ENCODE assay signal across 14 cellular contexts in the genomic region with DNA sequence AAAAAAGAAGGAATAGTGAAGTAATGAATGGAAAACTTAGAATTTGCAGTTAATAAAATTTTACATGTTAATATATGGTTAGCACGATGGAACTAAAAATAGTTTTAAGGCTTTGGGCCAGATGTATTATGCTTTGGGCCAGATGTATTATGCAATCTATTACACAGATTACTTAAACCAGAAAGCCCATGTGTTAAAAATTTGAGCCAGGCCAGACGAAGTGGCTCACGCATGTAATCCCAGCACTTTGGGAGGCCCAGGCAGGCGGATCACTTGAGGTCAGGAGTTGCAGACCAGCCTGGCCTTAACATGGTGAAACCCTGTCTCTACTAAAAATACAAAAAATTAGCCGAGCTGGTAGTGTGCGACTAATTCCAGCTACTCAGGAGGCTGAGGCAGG. TPM values are rescaled to one million over a fixed set of nuclear protein-coding genes. Genes with fewer than 3 reads are reported as not detected.
DNase-seq lines count a peak whose midpoint lies in the region; ATAC-seq and TF ChIP-seq lines count a peak whose summit lies in the region.
"Had no signal": no experiment of that assay in that cellular context is flagged by ENCODE, and none has a peak within 500 bp of the region (broad histone marks: within the 10 kb centered on the region; RNA-seq: fewer than 3 reads in every experiment).

No MANE protein-coding gene starts in this region.

- peaks cover 38% of the 10 kb centered on the region for H3K36me3 Mint-ChIP-seq in endodermal cell (ENCODE audit: low read depth)
- H3K36me3 Mint-ChIP-seq: activated naive CD4-positive, alpha-beta T cell treated with anti-CD3 and anti-CD28 coated beads, Interleukin-2, amount 10 ng/mL, durations not matched to agents 7 days and 5 days had no signal

- H3K36me3 ChIP-seq in ascending aorta (peaks cover 24 to 28% of the 10 kb centered on the region in 2 donors), stomach (peaks cover 0 to 53% (median 25%) of the 10 kb centered on the region in 4 donors), endodermal cell (ENCODE audit: control insufficient read depth, insufficient read depth, low read length) (peaks cover 46% of the 10 kb centered on the region)

- H3K27me3 Mint-ChIP-seq in endodermal cell (ENCODE audit: insufficient read depth), result no peaks in the 10 kb centered on the region
- H3K27me3 Mint-ChIP-seq: activated naive CD4-positive, alpha-beta T cell treated with anti-CD3 and anti-CD28 coated beads, Interleukin-2, amount 10 ng/mL, durations not matched to agents 7 days and 5 days; CD8-positive, alpha-beta memory T cell had no signal

- H3K4me1 ChIP-seq in ascending aorta (peaks cover 0 to 3% of the 10 kb centered on the region in 2 donors), stomach (peaks cover 0 to 14% (median 6%) of the 10 kb centered on the region in 4 donors), endodermal cell (ENCODE audit: control insufficient read depth, insufficient read depth, low read length) (no peaks in the 10 kb centered on the region)
- H3K4me1 ChIP-seq: neural progenitor cell had no signal

- DNase-seq in GM04503 (ENCODE audit: low read depth) (peak; percentile 71), ascending aorta (ENCODE audit: low spot score in 2 of 2) (peak in 1 of 2 donors; percentile 80), left ventricle myocardium superior (peak; percentile 62), stomach (no peak), endodermal cell (no peak), COR-L47 (lab: John Stamatoyannopoulos, UW) (no peak), NCI-H146 (lab: John Stamatoyannopoulos, UW) (no peak)
- DNase-seq: activated naive CD4-positive, alpha-beta T cell treated with anti-CD3 and anti-CD28 coated beads, Interleukin-2, amount 10 ng/mL, durations not matched to agents 7 days and 5 days; CD8-positive, alpha-beta memory T cell; cerebellar nuclear complex; kidney glomerular epithelial cell; NCI-H226 had no signal

- intact Hi-C loops in ascending aorta (cut with DNase I), result loop anchor here (5.0 kb wide), 1 partner anchor 39 kb away; no protein-coding TSS in a partner anchor
- intact Hi-C loops in left ventricle myocardium superior (cut with micrococcal nuclease), result no loop called here
- intact Hi-C loops in stomach (cut with DNase I; ENCODE audit: low total_unique reads), result no loop called here

- H3K27ac ChIP-seq in ascending aorta (peak overlapping the region; percentile 42 to 73), stomach (peak overlapping the region in 4 of 5 donors; percentile 24 to 86 (median 36)), endodermal cell (ENCODE audit: low read depth, low read length) (no peak overlapping the region)
- H3K27ac ChIP-seq: neural progenitor cell had no signal

- H3K27ac Mint-ChIP-seq in endodermal cell, result no peak overlapping the region
- H3K27ac Mint-ChIP-seq: activated naive CD4-positive, alpha-beta T cell treated with anti-CD3 and anti-CD28 coated beads, Interleukin-2, amount 10 ng/mL, durations not matched to agents 7 days and 5 days; CD8-positive, alpha-beta memory T cell; neural progenitor cell had no signal

- H3K27me3 ChIP-seq in ascending aorta (no peaks in the 10 kb centered on the region), stomach (no peaks in the 10 kb centered on the region), endodermal cell (ENCODE audit: control insufficient read depth, insufficient read depth, low read length, poor library complexity, severe bottlenecking) (no peaks in the 10 kb centered on the region)
- H3K27me3 ChIP-seq: neural progenitor cell had no signal

- ATAC-seq in left ventricle myocardium superior, result peak; percentile 93
- no peak for ATAC-seq in GM18519 (IDR thresholded peaks at IDR 0.05; ENCODE audit: low FRiP score, unreplicated experiment)

- H3K4me3 Mint-ChIP-seq in endodermal cell, result no peak overlapping the region
- H3K4me3 Mint-ChIP-seq: activated naive CD4-positive, alpha-beta T cell treated with anti-CD3 and anti-CD28 coated beads, Interleukin-2, amount 10 ng/mL, durations not matched to agents 7 days and 5 days; CD8-positive, alpha-beta memory T cell; neural progenitor cell had no signal

- H3K9ac ChIP-seq in endodermal cell (ENCODE audit: extremely low read depth, low read length, poor library complexity, severe bottlenecking), result no peak overlapping the region
- H3K9ac ChIP-seq: neural progenitor cell had no signal

- no peak for TF ChIP-seq POLR2A in stomach (IDR thresholded peaks at IDR 0.05)

- H3K4me3 ChIP-seq in ascending aorta (no peak overlapping the region), stomach (no peak overlapping the region), endodermal cell (ENCODE audit: low read length) (no peak overlapping the region)
- H3K4me3 ChIP-seq: neural progenitor cell had no signal

- WGBS in stomach, 5 donors, result 56 to 80% (median 69%) methylated on average over 6 of the region's 6 CpGs
- WGBS in endodermal cell (ENCODE audit: insufficient coverage in 1 of 2, insufficient read length in 1 of 2), 2 experiments, result 92 to 95% methylated on average over 5 to 6 of the region's 6 CpGs

- peak; percentile 45 for TF ChIP-seq EP300 in stomach (IDR thresholded peaks at IDR 0.05)

- H3K9me3 Mint-ChIP-seq in endodermal cell, result no peaks in the 10 kb centered on the region
- H3K9me3 Mint-ChIP-seq: activated naive CD4-positive, alpha-beta T cell treated with anti-CD3 and anti-CD28 coated beads, Interleukin-2, amount 10 ng/mL, durations not matched to agents 7 days and 5 days; CD8-positive, alpha-beta memory T cell; neural progenitor cell had no signal

- H3K9me3 ChIP-seq in ascending aorta, result no peaks in the 10 kb centered on the region
- no peaks in the 10 kb centered on the region for H3K9me3 ChIP-seq in stomach
- no peaks in the 10 kb centered on the region for H3K9me3 ChIP-seq in endodermal cell (ENCODE audit: control insufficient read depth, low read length)

- H3K4me1 Mint-ChIP-seq in endodermal cell, result no peaks in the 10 kb centered on the region
- H3K4me1 Mint-ChIP-seq: activated naive CD4-positive, alpha-beta T cell treated with anti-CD3 and anti-CD28 coated beads, Interleukin-2, amount 10 ng/mL, durations not matched to agents 7 days and 5 days; CD8-positive, alpha-beta memory T cell; neural progenitor cell had no signal

- TF ChIP-seq CTCF in ascending aorta (IDR thresholded peaks at IDR 0.05), result no peak
- TF ChIP-seq CTCF in stomach (IDR thresholded peaks at IDR 0.05), result no peak
- TF ChIP-seq CTCF in endodermal cell (conservative IDR thresholded peaks at IDR 0.05), result no peak

RNA-seq across cellular contexts. Expression of gene IFT81, which starts 17.2 kb away (rescaled TPM):
- total RNA-seq in ascending aorta (12.0 TPM), left ventricle myocardium superior (9.4 TPM), stomach (10 to 100 TPM in 3 of 5 donors, 1 to 10 TPM in 2; 2.0 to 50.2 (median 10.7) TPM), endodermal cell (10 to 100 TPM; 20.2 to 29.6 TPM)
- 1 to 10 TPM; 3.5 to 5.7 (median 4.9) TPM for polyA plus RNA-seq in stomach
- polyA plus RNA-seq in endodermal cell (2013, experiment 1 of 2), result 31.5 TPM
- polyA plus RNA-seq in endodermal cell (2013, experiment 2 of 2), result 36.8 TPM

Comparison
In these comparisons a context has a peak if more than half of its experiments do, and no peak if none do; other contexts are left out.
1. DNase-seq: peak in GM04503 (single experiment) and left ventricle myocardium superior (single experiment); none in stomach (single experiment), endodermal cell (single experiment), COR-L47 (single experiment) and NCI-H146 (single experiment).